In genomic region chr14:36509056-36509917, GRCh38 we compare ENCODE assay signal across 26 cellular contexts. TPM values are rescaled to one million over a fixed set of nuclear protein-coding genes. Genes with fewer than 3 reads are reported as not detected.
DNase-seq lines count a peak whose midpoint lies in the region; ATAC-seq and TF ChIP-seq lines count a peak whose summit lies in the region.
"Had no signal": no experiment of that assay in that cellular context is flagged by ENCODE, and none has a peak within 500 bp of the region (broad histone marks: within the 10 kb centered on the region; RNA-seq: fewer than 3 reads in every experiment).

No MANE protein-coding gene starts in this region.

- H3K9me3 ChIP-seq in HUES6 (ENCODE audit: control insufficient read depth, insufficient read depth, low read depth, low read length) = no peaks in the 10 kb centered on the region
- H3K9me3 ChIP-seq in lung (ENCODE audit: control insufficient read depth in 2 of 2, insufficient read depth in 1 of 2, low read length in 1 of 2) = peaks cover 0 to 14% of the 10 kb centered on the region in 2 donors
- peaks cover 0 to 15% of the 10 kb centered on the region in 2 donors for H3K9me3 ChIP-seq in ovary

- no peaks in the 10 kb centered on the region for H3K9me3 Mint-ChIP-seq in WTC11

- H3K27ac Mint-ChIP-seq in WTC11 = no peak overlapping the region
- H3K27ac Mint-ChIP-seq: CD4-positive, CD25-positive, alpha-beta regulatory T cell; HFFc6; naive B cell had no signal

- no peak for TF ChIP-seq POLR2A in ovary (IDR thresholded peaks at IDR 0.05)

- in situ Hi-C loops in GM13977 (cut with MboI; ENCODE audit: low pct_unique_long_range_greater_than_20kb, low sequenced_read_pairs, unreplicated experiment) = loop anchor here (25.0 kb wide), 1 partner anchor 1078 kb away; the partner anchor contains the start of genes FOXA1 and TTC6

- H3K4me3 ChIP-seq in HUES6 (ENCODE audit: low read depth, low read length) (0 out of 2 replicates have a peak overlapping the region, but pooled peaks have one; percentile 36), lung (peak overlapping the region; percentile 21), ovary (no peak overlapping the region)
- H3K4me3 ChIP-seq: dorsolateral prefrontal cortex, hepatocyte had no signal

- TF ChIP-seq CTCF in GM13977 (IDR thresholded peaks at IDR 0.05; ENCODE audit: extremely low read depth, insufficient read depth, missing control alignments) = no peak
- TF ChIP-seq CTCF in WTC11 (IDR thresholded peaks at IDR 0.05) = no peak
- TF ChIP-seq CTCF in lung (IDR thresholded peaks at IDR 0.05; ENCODE audit: control extremely low read depth, extremely low read depth) = no peak
- no peak for TF ChIP-seq CTCF in ovary (IDR thresholded peaks at IDR 0.05)

- peaks cover 100% of the 10 kb centered on the region for H3K27me3 ChIP-seq in HUES6 (ENCODE audit: control insufficient read depth, insufficient read depth, low read length)
- peaks cover 8% of the 10 kb centered on the region for H3K27me3 ChIP-seq in lung (ENCODE audit: control insufficient read depth, insufficient read depth)
- H3K27me3 ChIP-seq in ovary = no peaks in the 10 kb centered on the region

- H3K4me1 ChIP-seq in HUES6 (ENCODE audit: control insufficient read depth, insufficient read depth, low read length) (peaks cover 50% of the 10 kb centered on the region), lung (ENCODE audit: control insufficient read depth in 2 of 2, insufficient read depth in 2 of 2, low read length in 2 of 2) (no peaks in the 10 kb centered on the region), ovary (ENCODE audit: insufficient read depth) (no peaks in the 10 kb centered on the region)

- H3K27me3 Mint-ChIP-seq in WTC11 (ENCODE audit: low read depth) = peaks cover 98% of the 10 kb centered on the region

- CTCF ChIA-PET in WTC11 (lab: Charles Lee) = interaction anchor here (0.8 to 4.0 kb wide), 7 partner anchors 11 to 439 kb away, joined by 3 to 57 read pairs (median 9); partner anchors contain the start of genes NKX2-1 and PAX9

- no peak overlapping the region for H3K9ac ChIP-seq in HUES6 (ENCODE audit: low read length)

- DNase-seq in GM13977 (ENCODE audit: low spot score) = peak; percentile 13
- no peak for DNase-seq in WTC11 (ENCODE audit: low spot score)
- no peak for DNase-seq in lung (ENCODE audit: low spot score)
- no peak for DNase-seq in ovary
- DNase-seq in stimulated activated CD4-positive, alpha-beta T cell treated with anti-CD3 and anti-CD28 coated beads, Interleukin-2, amount 100 ng/mL, for 24 hours = no peak
- DNase-seq: activated CD4-positive, alpha-beta T cell treated with anti-CD3 and anti-CD28 coated beads for 1 hour; activated CD8-positive, alpha-beta memory T cell treated with anti-CD3 and anti-CD28 coated beads for 24 hours; activated naive CD4-positive, alpha-beta T cell treated with Interleukin-2 at 50 U/mL for 16 hours; activated T-cell treated with anti-CD3 and anti-CD28 coated beads, Interleukin-2, amount 50 U/mL, for 4 hours; CD4-positive, CD25-positive, alpha-beta regulatory T cell; DND-41; dorsolateral prefrontal cortex; foreskin keratinocyte; HFFc6; IMR-90; naive B cell; NCI-H1694; NCI-H226; occipital lobe; SW 1271 had no signal

- H3K4me1 Mint-ChIP-seq in WTC11 = peaks cover 71% of the 10 kb centered on the region

- no peaks in the 10 kb centered on the region; the same call in 1 of the 2 replicates for H3K36me3 Mint-ChIP-seq in WTC11

- POLR2A ChIA-PET in WTC11 (lab: Charles Lee) = interaction anchor here (1.0 to 1.9 kb wide), 2 partner anchors 13 to 74 kb away, joined by 3 to 7 read pairs; no protein-coding TSS in a partner anchor

- intact Hi-C loops in ovary (cut with DNase I) = no loop called here

- WGBS in lung, 2 donors = 5 to 7% methylated on average over 14 of the region's 14 CpGs
- WGBS in ovary, 3 donors = 4 to 6% (median 5%) methylated on average over 14 of the region's 14 CpGs

- H3K27ac ChIP-seq in HUES6 (ENCODE audit: low read depth, low read length) = no peak overlapping the region
- H3K27ac ChIP-seq in lung (ENCODE audit: low read depth in 1 of 2, low read length in 1 of 2) = peak overlapping the region in 1 of 2 donors; percentile 70
- no peak overlapping the region for H3K27ac ChIP-seq in ovary
- H3K27ac ChIP-seq: dorsolateral prefrontal cortex, foreskin keratinocyte, hepatocyte, RWPE1 had no signal

- no peak for TF ChIP-seq EP300 in ovary (IDR thresholded peaks at IDR 0.05)

- ATAC-seq in WTC11 (no peak), lung (ENCODE audit: insufficient read depth, low FRiP score) (no peak), GM18511 (IDR thresholded peaks at IDR 0.05; ENCODE audit: unreplicated experiment) (no peak)
- ATAC-seq: activated T-cell treated with anti-CD3 and anti-CD28 coated beads, Interleukin-2, amount 50 U/mL, for 4 hours; foreskin keratinocyte had no signal

- H3K36me3 ChIP-seq in HUES6 (ENCODE audit: control insufficient read depth, insufficient read depth, low read length) (no peaks in the 10 kb centered on the region), lung (ENCODE audit: control insufficient read depth in 2 of 2, insufficient read depth in 2 of 2, low read length in 2 of 2) (no peaks in the 10 kb centered on the region), ovary (no peaks in the 10 kb centered on the region)

- H3K4me3 Mint-ChIP-seq in WTC11 = peak overlapping the region; percentile 49
- H3K4me3 Mint-ChIP-seq: activated T-cell treated with anti-CD3 and anti-CD28 coated beads, Interleukin-2, amount 50 U/mL, for 4 hours; CD4-positive, CD25-positive, alpha-beta regulatory T cell; central memory CD8-positive, alpha-beta T cell; HFFc6 had no signal

TF ChIP-seq in WTC11, 78 proteins besides CTCF, POLR2A, EP300 and RAD21:
- TF ChIP-seq TP53 (CRISPR knock-in tag; IDR thresholded peaks at IDR 0.05) (no peak), NFE2L1 (CRISPR knock-in tag; IDR thresholded peaks at IDR 0.05) (no peak), NR2C2 (CRISPR knock-in tag; IDR thresholded peaks at IDR 0.05) (no peak)
- TF ChIP-seq, protein P1, sequence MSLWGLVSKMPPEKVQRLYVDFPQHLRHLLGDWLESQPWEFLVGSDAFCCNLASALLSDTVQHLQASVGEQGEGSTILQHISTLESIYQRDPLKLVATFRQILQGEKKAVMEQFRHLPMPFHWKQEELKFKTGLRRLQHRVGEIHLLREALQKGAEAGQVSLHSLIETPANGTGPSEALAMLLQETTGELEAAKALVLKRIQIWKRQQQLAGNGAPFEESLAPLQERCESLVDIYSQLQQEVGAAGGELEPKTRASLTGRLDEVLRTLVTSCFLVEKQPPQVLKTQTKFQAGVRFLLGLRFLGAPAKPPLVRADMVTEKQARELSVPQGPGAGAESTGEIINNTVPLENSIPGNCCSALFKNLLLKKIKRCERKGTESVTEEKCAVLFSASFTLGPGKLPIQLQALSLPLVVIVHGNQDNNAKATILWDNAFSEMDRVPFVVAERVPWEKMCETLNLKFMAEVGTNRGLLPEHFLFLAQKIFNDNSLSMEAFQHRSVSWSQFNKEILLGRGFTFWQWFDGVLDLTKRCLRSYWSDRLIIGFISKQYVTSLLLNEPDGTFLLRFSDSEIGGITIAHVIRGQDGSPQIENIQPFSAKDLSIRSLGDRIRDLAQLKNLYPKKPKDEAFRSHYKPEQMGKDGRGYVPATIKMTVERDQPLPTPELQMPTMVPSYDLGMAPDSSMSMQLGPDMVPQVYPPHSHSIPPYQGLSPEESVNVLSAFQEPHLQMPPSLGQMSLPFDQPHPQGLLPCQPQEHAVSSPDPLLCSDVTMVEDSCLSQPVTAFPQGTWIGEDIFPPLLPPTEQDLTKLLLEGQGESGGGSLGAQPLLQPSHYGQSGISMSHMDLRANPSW (CRISPR knock-in tag; conservative IDR thresholded peaks at IDR 0.05; ENCODE audit: low read depth) = no peak
TF ChIP-seq in WTC11: peak in this region for 0.

RNA-seq across cellular contexts. Expression of gene NKX2-1, which starts 10.7 kb away (rescaled TPM):
- total RNA-seq in WTC11 (2021) (0.16 to 0.18 TPM in 2 of 3 replicates, not detected in the other), lung (100 to 1,000 TPM; 185 to 236 TPM), ovary (under 1 TPM in 1 of 7 donors, not detected in 6; 0.18 TPM)
- polyA plus RNA-seq in lung (100 to 1,000 TPM in 1 of 2 donors, 10 to 100 TPM in 1; 53.4 to 155 TPM), ovary (not detected)
- total RNA-seq: CD4-positive, CD25-positive, alpha-beta regulatory T cell; epithelial cell of proximal tubule; foreskin keratinocyte; HFFc6; IMR-90 had no signal
- polyA plus RNA-seq: CD4-positive, CD25-positive, alpha-beta regulatory T cell; foreskin keratinocyte; IMR-90 had no signal

Comparison
In these comparisons a context has a peak if more than half of its experiments do, and no peak if none do; other contexts are left out.
1. RNA of gene NKX2-1, which starts 10.7 kb away (total RNA-seq): 185 to 236 TPM in lung; 0.16 to 0.18 TPM in WTC11 and 0.18 TPM in ovary; every median in the first group is over 100 times any median in the second.